In genomic region chr4:40253906-40254305, GRCh38 we compare ENCODE assay signal across 19 cellular contexts. TPM values are rescaled to one million over a fixed set of nuclear protein-coding genes. Genes with fewer than 3 reads are reported as not detected.
A peak's percentile ranks its signal among the peaks of the same experiment; 100 is the strongest.
DNase-seq lines count a peak whose midpoint lies in the region; ATAC-seq and TF ChIP-seq lines count a peak whose summit lies in the region.
"Had no signal": no experiment of that assay in that cellular context is flagged by ENCODE, and none has a peak within 500 bp of the region (broad histone marks: within the 10 kb centered on the region; RNA-seq: fewer than 3 reads in every experiment).

No MANE protein-coding gene starts in this region.

- CTCF ChIA-PET in T-cell (lab: Charles Lee): no interaction called here

- H3K4me1 ChIP-seq in adrenal gland (replicated peaks in 1 of 2): no peaks in the 10 kb centered on the region
- peaks cover 9 to 21% (median 10%) of the 10 kb centered on the region in 4 donors for H3K4me1 ChIP-seq in stomach

- POLR2A ChIA-PET in T-cell (lab: Charles Lee): interaction anchor here (0.6 to 1.0 kb wide), 3 partner anchors 15 to 23 kb away, joined by 3 to 5 read pairs (median 4); no protein-coding TSS in a partner anchor

- H3K36me3 ChIP-seq in adrenal gland (replicated peaks in 1 of 2): no peaks in the 10 kb centered on the region
- no peaks in the 10 kb centered on the region for H3K36me3 ChIP-seq in stomach
- H3K36me3 ChIP-seq: sigmoid colon, upper lobe of left lung had no signal

- H3K27ac Mint-ChIP-seq in activated naive CD4-positive, alpha-beta T cell treated with anti-CD3 and anti-CD28 coated beads, Interleukin-2, amount 50 U/mL, for 24 hours: peak overlapping the region; percentile 94
- H3K27ac Mint-ChIP-seq in T-cell: peak overlapping the region; percentile 82 to 97
- peak overlapping the region; percentile 79 to 93 for H3K27ac Mint-ChIP-seq in stimulated activated naive CD8-positive, alpha-beta T cell treated with anti-CD3 and anti-CD28 coated beads, Interleukin-15, amount 100 ng/mL, for 72 hours
- no peak overlapping the region for H3K27ac Mint-ChIP-seq in nephron progenitor cell

- H3K27me3 ChIP-seq in adrenal gland (no peaks in the 10 kb centered on the region), stomach (no peaks in the 10 kb centered on the region)
- H3K27me3 ChIP-seq: sigmoid colon, upper lobe of left lung had no signal

- H3K36me3 Mint-ChIP-seq in activated naive CD4-positive, alpha-beta T cell treated with anti-CD3 and anti-CD28 coated beads, Interleukin-2, amount 50 U/mL, for 24 hours: peaks cover 1% of the 10 kb centered on the region
- H3K36me3 Mint-ChIP-seq in T-cell (peaks cover 6% of the 10 kb centered on the region), nephron progenitor cell (ENCODE audit: low read depth) (no peaks in the 10 kb centered on the region)

- peaks cover 79% of the 10 kb centered on the region for H3K4me1 Mint-ChIP-seq in activated naive CD4-positive, alpha-beta T cell treated with anti-CD3 and anti-CD28 coated beads, Interleukin-2, amount 50 U/mL, for 24 hours
- H3K4me1 Mint-ChIP-seq in T-cell (peaks cover 79 to 87% (median 82%) of the 10 kb centered on the region in 3 donors), nephron progenitor cell (peaks cover 32% of the 10 kb centered on the region)
- H3K4me1 Mint-ChIP-seq in stimulated activated naive CD8-positive, alpha-beta T cell treated with anti-CD3 and anti-CD28 coated beads, Interleukin-15, amount 100 ng/mL, for 72 hours: peaks cover 88% of the 10 kb centered on the region

- no peak for DNase-seq in activated naive CD4-positive, alpha-beta T cell treated with Interleukin-2 at 50 U/mL for 16 hours
- DNase-seq in T-cell (no peak), choroid plexus epithelial cell (ENCODE audit: low read depth) (peak; percentile 38), nephron progenitor cell (no peak), adrenal gland (no peak), stomach (no peak)
- no peak for DNase-seq in stimulated activated naive CD8-positive, alpha-beta T cell treated with anti-CD3 and anti-CD28 coated beads, Interleukin-15, amount 100 ng/mL, for 72 hours
- DNase-seq: DMS79; erythroblast; islet precursor cell; NCI-H2081; NCI-H526 treated with DMSO at 0.1 percent for 48 hours; sigmoid colon; stimulated activated CD4-positive, alpha-beta T cell treated with anti-CD3 and anti-CD28 coated beads, Interleukin-4, amount 100 ng/mL, for 24 hours; upper lobe of left lung had no signal

- no peaks in the 10 kb centered on the region for H3K9me3 Mint-ChIP-seq in activated naive CD4-positive, alpha-beta T cell treated with anti-CD3 and anti-CD28 coated beads, Interleukin-2, amount 50 U/mL, for 24 hours
- H3K9me3 Mint-ChIP-seq in T-cell (peaks cover 0 to 4% (median 4%) of the 10 kb centered on the region in 3 donors), nephron progenitor cell (peaks cover 11% of the 10 kb centered on the region)
- H3K9me3 Mint-ChIP-seq in stimulated activated naive CD8-positive, alpha-beta T cell treated with anti-CD3 and anti-CD28 coated beads, Interleukin-15, amount 100 ng/mL, for 72 hours: no peaks in the 10 kb centered on the region

- H3K4me3 ChIP-seq in choroid plexus epithelial cell (ENCODE audit: low read depth, low read length): no peak overlapping the region
- H3K4me3 ChIP-seq in adrenal gland: no peak overlapping the region
- H3K4me3 ChIP-seq in stomach: no peak overlapping the region
- H3K4me3 ChIP-seq: sigmoid colon, upper lobe of left lung had no signal

- 84 to 88% (median 85%) methylated on average over 4 of the region's 4 CpGs for WGBS in adrenal gland, 4 donors
- 46 to 67% (median 63%) methylated on average over 4 of the region's 4 CpGs for WGBS in stomach, 5 donors

- H3K9me3 ChIP-seq in adrenal gland (replicated peaks in 1 of 3) (no peaks in the 10 kb centered on the region), stomach (no peaks in the 10 kb centered on the region)
- H3K9me3 ChIP-seq: sigmoid colon, upper lobe of left lung had no signal

- intact Hi-C loops in adrenal gland (cut with DNase I) (no loop called here), stomach (cut with DNase I; ENCODE audit: low total_unique reads) (no loop called here)

- no peak for TF ChIP-seq EP300 in stomach (IDR thresholded peaks at IDR 0.05)

- H3K27ac ChIP-seq in adrenal gland (no peak overlapping the region), stomach (no peak overlapping the region)
- H3K27ac ChIP-seq: sigmoid colon, upper lobe of left lung had no signal

- H3K4me3 Mint-ChIP-seq in activated naive CD4-positive, alpha-beta T cell treated with anti-CD3 and anti-CD28 coated beads, Interleukin-2, amount 50 U/mL, for 24 hours: peak overlapping the region; percentile 65
- H3K4me3 Mint-ChIP-seq in T-cell (peak overlapping the region; percentile 35 to 57 (median 55)), nephron progenitor cell (no peak overlapping the region)
- H3K4me3 Mint-ChIP-seq in stimulated activated naive CD8-positive, alpha-beta T cell treated with anti-CD3 and anti-CD28 coated beads, Interleukin-15, amount 100 ng/mL, for 72 hours: peak overlapping the region; percentile 63 to 67

- TF ChIP-seq POLR2A in adrenal gland (IDR thresholded peaks at IDR 0.05) (no peak), stomach (IDR thresholded peaks at IDR 0.05) (no peak)

- no peak for ATAC-seq in T-cell (replicated peaks in 1 of 4)
- ATAC-seq in stimulated activated naive CD8-positive, alpha-beta T cell treated with anti-CD3 and anti-CD28 coated beads, Interleukin-15, amount 100 ng/mL, for 72 hours: no peak

- TF ChIP-seq CTCF in choroid plexus epithelial cell (conservative IDR thresholded peaks at IDR 0.05; ENCODE audit: low read depth, low read length) (no peak), nephron progenitor cell (IDR thresholded peaks at IDR 0.05) (no peak), adrenal gland (IDR thresholded peaks at IDR 0.05) (no peak), stomach (IDR thresholded peaks at IDR 0.05) (no peak)

- H3K27me3 Mint-ChIP-seq in activated naive CD4-positive, alpha-beta T cell treated with anti-CD3 and anti-CD28 coated beads, Interleukin-2, amount 50 U/mL, for 24 hours: no peaks in the 10 kb centered on the region
- H3K27me3 Mint-ChIP-seq in T-cell (no peaks in the 10 kb centered on the region), nephron progenitor cell (ENCODE audit: low read depth, poor library complexity) (peaks cover 4% of the 10 kb centered on the region)
- no peaks in the 10 kb centered on the region for H3K27me3 Mint-ChIP-seq in stimulated activated naive CD8-positive, alpha-beta T cell treated with anti-CD3 and anti-CD28 coated beads, Interleukin-15, amount 100 ng/mL, for 72 hours

RNA-seq across cellular contexts. Expression of gene RHOH, which starts 57.1 kb away (rescaled TPM):
- total RNA-seq in T-cell (100 to 1,000 TPM; 174 to 436 (median 216) TPM), adrenal gland (1 to 10 TPM in 4 of 8 donors, under 1 TPM in 3, not detected in 1; 0.84 to 3.4 (median 1.2) TPM), stomach (1 to 10 TPM; 1.3 to 4.8 (median 3.9) TPM)
- polyA plus RNA-seq in adrenal gland (1 to 10 TPM in 1 of 3 donors, under 1 TPM in 2; 0.56 to 1.1 (median 0.61) TPM), stomach (1 to 10 TPM; 3.2 to 7.5 (median 5.4) TPM)
- total RNA-seq: HT-29, osteocyte, RPMI7951 had no signal

Comparison
In these comparisons a context has a peak if more than half of its experiments do, and no peak if none do; other contexts are left out.
1. RNA of gene RHOH, which starts 57.1 kb away (total RNA-seq): 174 to 436 TPM in T-cell; 1.3 to 4.8 TPM in stomach and 0.84 to 3.4 TPM in adrenal gland; every median in the first group is over 10 times any median in the second.